In the genomic region with DNA sequence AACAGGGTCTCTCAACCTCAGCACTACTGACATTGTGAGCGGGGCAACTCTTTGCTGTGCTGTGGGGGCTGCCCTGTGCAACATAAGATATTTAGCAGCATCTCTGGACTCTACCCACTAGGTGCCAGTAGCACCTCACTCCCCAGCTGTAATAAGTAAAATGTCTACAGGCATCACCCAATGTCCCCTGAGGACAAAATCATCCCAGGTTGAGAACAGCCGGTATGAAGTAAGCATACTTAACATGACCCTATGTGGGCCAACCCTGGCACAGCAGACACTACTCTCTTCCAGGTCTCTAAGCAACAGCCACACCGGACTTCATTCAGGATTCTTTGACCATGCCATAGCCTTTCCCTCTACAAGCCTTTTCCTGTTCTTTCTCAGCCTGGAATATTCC, we compare ENCODE assay signal across 10 cellular contexts. TPM values are rescaled to one million over a fixed set of nuclear protein-coding genes. Genes with fewer than 3 reads are reported as not detected.
DNase-seq lines count a peak whose midpoint lies in the region; ATAC-seq, FAIRE-seq and TF ChIP-seq lines count a peak whose summit lies in the region.
"Had no signal": no experiment of that assay in that cellular context is flagged by ENCODE, and none has a peak within 500 bp of the region (broad histone marks: within the 10 kb centered on the region; RNA-seq: fewer than 3 reads in every experiment).

No MANE protein-coding gene starts in this region.

- DNase-seq in DMS79 treated with DMSO at 0.1 percent for 48 hours (lab: John Stamatoyannopoulos, UW) (peak; percentile 24), DMS79 (lab: John Stamatoyannopoulos, UW) (no peak), endothelial cell of umbilical vein (ENCODE audit: low read depth, low spot score) (peak; percentile 61), trophoblast cell (peak; percentile 72 to 91), RCC 7860 (ENCODE audit: low spot score) (no peak)

- H3K14ac ChIP-seq in trophoblast cell (ENCODE audit: low read length), result no peak overlapping the region

- H3K18ac ChIP-seq in trophoblast cell (ENCODE audit: low read length), result no peak overlapping the region

- TF ChIP-seq POLR2A in endothelial cell of umbilical vein (IDR thresholded peaks at IDR 0.05; ENCODE audit: low read depth, low read length), result no peak

- no peak overlapping the region for H2BK120ac ChIP-seq in trophoblast cell (ENCODE audit: insufficient read depth, low read length, poor library complexity)

- H4K91ac ChIP-seq in trophoblast cell (ENCODE audit: low read depth, low read length), result no peak overlapping the region

- no peaks in the 10 kb centered on the region for H4K20me1 ChIP-seq in OCI-LY1 (ENCODE audit: insufficient read depth, low read length)
- H4K20me1 ChIP-seq in endothelial cell of umbilical vein (replicated peaks; ENCODE audit: control insufficient read depth, extremely low read depth, insufficient read depth, low read length), result no peaks in the 10 kb centered on the region

- POLR2A ChIA-PET in endothelial cell of umbilical vein (lab: Charles Lee), result no interaction called here

- H3K4me3 ChIP-seq in OCI-LY1 (ENCODE audit: low read depth, low read length, poor library complexity, severe bottlenecking) (no peak overlapping the region), endothelial cell of umbilical vein (replicated peaks in 1 of 3; ENCODE audit: insufficient read depth in 1 of 3, low read depth in 1 of 3, low read length in 3 of 3) (no peak overlapping the region), trophoblast cell (ENCODE audit: low read depth, low read length) (no peak overlapping the region)

- WGBS in trophoblast cell (ENCODE audit: extremely low coverage, insufficient coverage, insufficient read length), result no CpG with 5 or more reads among the region's 3 CpGs

- H2BK12ac ChIP-seq in trophoblast cell (ENCODE audit: low read length), result no peak overlapping the region

- no peak overlapping the region for H4K8ac ChIP-seq in trophoblast cell (ENCODE audit: low read depth, low read length)

- no peak overlapping the region for H4K12ac ChIP-seq in trophoblast cell (ENCODE audit: low read depth, low read length)

- TF ChIP-seq CTCF in OCI-LY1 (IDR thresholded peaks at IDR 0.05; ENCODE audit: low read length), result peak; percentile 49
- TF ChIP-seq CTCF in endothelial cell of umbilical vein (IDR thresholded peaks at IDR 0.05; ENCODE audit: extremely low read depth in 1 of 2, insufficient read depth in 1 of 2, low read depth in 1 of 2, low read length in 2 of 2), result peak; percentile 39 to 41

- H3K9ac ChIP-seq in OCI-LY1 (ENCODE audit: low read length), result no peak overlapping the region
- H3K9ac ChIP-seq in endothelial cell of umbilical vein (replicated peaks; ENCODE audit: extremely low read depth, insufficient read depth, low read length), result no peak overlapping the region
- H3K9ac ChIP-seq in trophoblast cell (ENCODE audit: low read length), result no peak overlapping the region

- no peak overlapping the region for H2AFZ ChIP-seq in OCI-LY1 (ENCODE audit: low read length)
- H2AFZ ChIP-seq in endothelial cell of umbilical vein (ENCODE audit: low read depth, low read length), result no peak overlapping the region
- no peak overlapping the region for H2AFZ ChIP-seq in trophoblast cell (ENCODE audit: insufficient read depth, low read length, poor library complexity)

- no peaks in the 10 kb centered on the region for H3K9me3 ChIP-seq in OCI-LY1 (ENCODE audit: low read length)
- H3K9me3 ChIP-seq in endothelial cell of umbilical vein (replicated peaks; ENCODE audit: control insufficient read depth, insufficient read depth, low read length), result no peaks in the 10 kb centered on the region
- H3K9me3 ChIP-seq in trophoblast cell (ENCODE audit: insufficient read depth, low read depth, low read length), result no peaks in the 10 kb centered on the region

- no peaks in the 10 kb centered on the region for H3K79me2 ChIP-seq in OCI-LY1 (ENCODE audit: insufficient read depth, low read length)
- no peaks in the 10 kb centered on the region for H3K79me2 ChIP-seq in endothelial cell of umbilical vein (ENCODE audit: control insufficient read depth, insufficient read depth, low read length)
- no peaks in the 10 kb centered on the region for H3K79me2 ChIP-seq in trophoblast cell (ENCODE audit: control insufficient read depth, insufficient read depth, low read length, poor library complexity)

- H3K27ac ChIP-seq in OCI-LY1 (ENCODE audit: low read depth, low read length, poor library complexity, severe bottlenecking), result no peak overlapping the region
- no peak overlapping the region for H3K27ac ChIP-seq in endothelial cell of umbilical vein (ENCODE audit: insufficient read depth, low read depth, low read length)
- H3K27ac ChIP-seq in trophoblast cell (ENCODE audit: low read depth, low read length), result no peak overlapping the region

- dilution Hi-C loops in endothelial cell of umbilical vein (cut with MboI; ENCODE audit: extremely low pct_ligation_motif_present, low sequenced_read_pairs), result no loop called here

- H3K23ac ChIP-seq in trophoblast cell (ENCODE audit: low read length), result no peak overlapping the region

- no peak overlapping the region for H2AK5ac ChIP-seq in trophoblast cell (ENCODE audit: low read length)

- no peak overlapping the region for H2BK5ac ChIP-seq in trophoblast cell (ENCODE audit: low read depth, low read length, poor library complexity)

- H3K36me3 ChIP-seq in OCI-LY1 (ENCODE audit: insufficient read depth, low read length) (no peaks in the 10 kb centered on the region), endothelial cell of umbilical vein (ENCODE audit: control insufficient read depth in 2 of 2, extremely low read depth in 1 of 2, insufficient read depth in 2 of 2, low read length in 2 of 2) (no peaks in the 10 kb centered on the region), trophoblast cell (ENCODE audit: control insufficient read depth in 1 of 2, insufficient read depth in 2 of 2, low read length in 2 of 2) (no peaks in the 10 kb centered on the region)

- H3F3A ChIP-seq in OCI-LY1 (ENCODE audit: insufficient read depth, low read length), result no peaks in the 10 kb centered on the region

- H3K4ac ChIP-seq in trophoblast cell (ENCODE audit: low read depth, low read length), result no peak overlapping the region

- CTCF ChIA-PET in endothelial cell of umbilical vein (lab: Charles Lee), result interaction anchor here (0.7 to 10.8 kb wide), 7 partner anchors 50 to 705 kb away, joined by 3 to 275 read pairs (median 5); no protein-coding TSS in a partner anchor

- H3K4me2 ChIP-seq in OCI-LY1 (ENCODE audit: low read length) (no peak overlapping the region), endothelial cell of umbilical vein (ENCODE audit: insufficient read depth, low read length) (no peak overlapping the region), trophoblast cell (ENCODE audit: low read length) (no peak overlapping the region)

- no peaks in the 10 kb centered on the region for H3K9me2 ChIP-seq in OCI-LY1 (ENCODE audit: low read depth, low read length)

- intact Hi-C loops in endothelial cell of umbilical vein (cut with micrococcal nuclease), result loop anchor here (1.0 to 5.0 kb wide), 6 partner anchors 107 to 957 kb away; no protein-coding TSS in a partner anchor

- peaks cover 4% of the 10 kb centered on the region for H3K79me1 ChIP-seq in trophoblast cell (ENCODE audit: low read length)

- H3K9me1 ChIP-seq in endothelial cell of umbilical vein (replicated peaks; ENCODE audit: control insufficient read depth, extremely low read depth, insufficient read depth, low read length), result no peaks in the 10 kb centered on the region

- ATAC-seq in HG02642 (IDR thresholded peaks at IDR 0.05; ENCODE audit: poor library complexity, unreplicated experiment) (peak; percentile 48), HG03565 (IDR thresholded peaks at IDR 0.05; ENCODE audit: unreplicated experiment) (no peak)

- H3K4me1 ChIP-seq in OCI-LY1 (ENCODE audit: insufficient read depth, low read length, severe bottlenecking) (no peaks in the 10 kb centered on the region), endothelial cell of umbilical vein (ENCODE audit: control insufficient read depth, extremely low read depth, insufficient read depth, low read length) (peaks cover 30% of the 10 kb centered on the region), trophoblast cell (ENCODE audit: control insufficient read depth in 1 of 2, insufficient read depth in 2 of 2, low read length in 2 of 2) (peaks cover 10 to 11% of the 10 kb centered on the region in 2 experiments)

- FAIRE-seq in endothelial cell of umbilical vein (lab: Jason Lieb, UNC), result peak; percentile 59
- FAIRE-seq in RCC 7860 (lab: Jason Lieb, UNC), result no peak
- FAIRE-seq: A204.1, TTC549 had no signal

- H3K27me3 ChIP-seq in OCI-LY1 (ENCODE audit: insufficient read depth, low read length), result no peaks in the 10 kb centered on the region
- no peaks in the 10 kb centered on the region for H3K27me3 ChIP-seq in endothelial cell of umbilical vein (ENCODE audit: control insufficient read depth in 2 of 2, insufficient read depth in 2 of 2, low read length in 2 of 2)
- no peaks in the 10 kb centered on the region for H3K27me3 ChIP-seq in trophoblast cell (ENCODE audit: insufficient read depth, low read length)

- no TSS peak for BruUV-seq in endothelial cell of umbilical vein (replicated peaks; lab: Mats Ljungman, UMichigan)

TF ChIP-seq in endothelial cell of umbilical vein, 7 proteins besides CTCF, POLR2A, EP300 and RAD21:
- TF ChIP-seq POLR2AphosphoS5 (IDR thresholded peaks at IDR 0.05; ENCODE audit: insufficient read depth, low read depth, low read length), result no peak
- no peak for TF ChIP-seq FOS (IDR thresholded peaks at IDR 0.05; ENCODE audit: borderline replicate concordance, insufficient read depth, low read length)
- TF ChIP-seq MYC (IDR thresholded peaks at IDR 0.05; ENCODE audit: low read depth, low read length), result no peak
- TF ChIP-seq, protein P1, sequence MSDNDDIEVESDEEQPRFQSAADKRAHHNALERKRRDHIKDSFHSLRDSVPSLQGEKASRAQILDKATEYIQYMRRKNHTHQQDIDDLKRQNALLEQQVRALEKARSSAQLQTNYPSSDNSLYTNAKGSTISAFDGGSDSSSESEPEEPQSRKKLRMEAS (IDR thresholded peaks at IDR 0.05; ENCODE audit: insufficient read depth, insufficient read length), result no peak
- TF ChIP-seq EZH2 (IDR thresholded peaks at IDR 0.05; ENCODE audit: borderline replicate concordance, low read depth, low read length, severe bottlenecking), result no peak
- TF ChIP-seq JUN (IDR thresholded peaks at IDR 0.05; ENCODE audit: borderline replicate concordance, insufficient read depth, insufficient read length, low read depth), result no peak
- no peak for TF ChIP-seq GATA2 (IDR thresholded peaks at IDR 0.05; ENCODE audit: insufficient read depth, insufficient read length, low read depth, low read length)

RNA-seq across cellular contexts. Expression of gene MGST2, which starts 10.5 kb away (rescaled TPM):
- 62.4 and 64.3 TPM in 2 replicates for total RNA-seq in endothelial cell of umbilical vein
- 57.3 and 78.9 TPM in 2 replicates for polyA plus RNA-seq in endothelial cell of umbilical vein
- 59.1 and 66.0 TPM in 2 replicates for polyA plus RNA-seq in endothelial cell of umbilical vein (2011; cell fraction: cytosol; rRNA removed)
- 21.2 and 30.8 TPM in 2 replicates for polyA plus RNA-seq in endothelial cell of umbilical vein (2011; cell fraction: nucleus; rRNA removed)
- polyA plus RNA-seq in endothelial cell of umbilical vein (2012), result 36.4 and 47.7 TPM in 2 replicates
- polyA minus RNA-seq in endothelial cell of umbilical vein, result 21.0 and 22.2 TPM in 2 replicates
- 15.0 TPM for polyA minus RNA-seq in endothelial cell of umbilical vein (2011; cell fraction: cytosol; rRNA and poly(A)+ RNA removed)
- 19.6 and 25.7 TPM in 2 replicates for polyA minus RNA-seq in endothelial cell of umbilical vein (2011; cell fraction: nucleus; rRNA and poly(A)+ RNA removed)
- polyA plus RNA-seq in trophoblast cell (2013), result 53.9 and 57.1 TPM in 2 replicates

Comparison
In these comparisons a context has a peak if more than half of its experiments do, and no peak if none do; other contexts are left out.
1. DNase-seq: peak in DMS79 treated with DMSO at 0.1 percent for 48 hours (single experiment), endothelial cell of umbilical vein (single experiment) and trophoblast cell (2 of 2); none in DMS79 (single experiment) and RCC 7860 (single experiment).